13 cellular contexts compared by ENCODE assay signal in the genomic region with DNA sequence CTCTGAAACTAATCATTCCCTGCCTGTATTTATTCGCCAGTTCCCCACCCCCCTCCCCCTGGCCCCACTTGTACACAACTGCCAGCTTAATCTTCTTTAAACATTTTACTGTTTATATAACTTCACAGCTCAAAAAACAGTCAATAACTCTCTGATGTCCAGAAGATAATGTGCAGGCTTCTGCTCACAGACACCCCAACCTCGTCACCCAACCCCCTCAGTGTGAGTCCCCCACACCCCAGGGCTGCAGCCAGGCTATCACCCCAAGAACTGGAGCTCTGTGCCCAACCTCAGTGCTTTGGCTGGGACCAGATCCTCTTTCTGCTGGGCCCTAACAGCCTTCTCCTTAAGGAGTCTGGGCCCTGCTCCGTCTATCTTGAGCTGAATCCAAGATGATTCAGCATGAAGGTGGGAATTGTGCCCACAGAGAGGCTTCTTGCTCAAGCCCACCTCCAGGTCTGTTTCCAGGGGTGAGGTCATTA.
A peak's percentile ranks its signal among the peaks of the same experiment; 100 is the strongest.
DNase-seq lines count a peak whose midpoint lies in the region; ATAC-seq and TF ChIP-seq lines count a peak whose summit lies in the region.
"Had no signal": no experiment of that assay in that cellular context is flagged by ENCODE, and none has a peak within 500 bp of the region (broad histone marks: within the 10 kb centered on the region; RNA-seq: fewer than 3 reads in every experiment).

No MANE protein-coding gene starts in this region.

- TF ChIP-seq CTCF in choroid plexus epithelial cell (conservative IDR thresholded peaks at IDR 0.05; ENCODE audit: low read depth, low read length): no peak

- no peaks in the 10 kb centered on the region for H3K36me3 ChIP-seq in muscle layer of colon (ENCODE audit: insufficient read depth, low read length)
- H3K36me3 ChIP-seq: neutrophil had no signal

- H3K9ac ChIP-seq in muscle layer of colon (ENCODE audit: low read length): no peak overlapping the region

- peaks cover 18% of the 10 kb centered on the region for H3K4me1 ChIP-seq in muscle layer of colon (ENCODE audit: insufficient read depth, low read length)

- no peak overlapping the region for H3K4me3 ChIP-seq in choroid plexus epithelial cell (ENCODE audit: low read depth, low read length)
- H3K4me3 ChIP-seq in muscle layer of colon (ENCODE audit: low read depth in 1 of 2, low read length in 2 of 2): no peak overlapping the region

- H3K27ac ChIP-seq in muscle layer of colon (ENCODE audit: low read depth, low read length): peak overlapping the region; percentile 48
- H3K27ac ChIP-seq: neutrophil had no signal

- DNase-seq in AG08396 (ENCODE audit: low spot score) (peak; percentile 27), GM04503 (ENCODE audit: low read depth) (peak; percentile 19), choroid plexus epithelial cell (ENCODE audit: low read depth) (peak; percentile 21)
- no peak for DNase-seq in activated CD8-positive, alpha-beta memory T cell treated with anti-CD3 and anti-CD28 coated beads for 24 hours
- no peak for DNase-seq in activated CD4-positive, alpha-beta T cell treated with anti-CD3 and anti-CD28 coated beads for 48 hours
- DNase-seq: activated CD4-positive, CD25-positive, alpha-beta regulatory T cell treated with anti-CD3 and anti-CD28 coated beads, Interleukin-2, amount 50 U/mL, for 72 hours; activated naive CD8-positive, alpha-beta T cell treated with anti-CD3 and anti-CD28 coated beads, Interleukin-2, amount 50 U/mL, for 24 hours; stimulated activated naive CD4-positive, alpha-beta T cell treated with Interleukin-2 at 50 U/mL for 16 hours; T-helper 17 cell had no signal

- no peaks in the 10 kb centered on the region for H3K9me3 ChIP-seq in muscle layer of colon (ENCODE audit: low read length)
- H3K9me3 ChIP-seq: neutrophil had no signal

- no peaks in the 10 kb centered on the region for H3K27me3 ChIP-seq in muscle layer of colon (ENCODE audit: control insufficient read depth in 1 of 2, insufficient read depth in 2 of 2, low read length in 2 of 2)
- H3K27me3 ChIP-seq: neutrophil had no signal

- ATAC-seq in GM21737 (IDR thresholded peaks at IDR 0.05; ENCODE audit: unreplicated experiment) (no peak), HG03039 (IDR thresholded peaks at IDR 0.05; ENCODE audit: unreplicated experiment) (no peak)
- ATAC-seq: activated naive CD8-positive, alpha-beta T cell treated with anti-CD3 and anti-CD28 coated beads, Interleukin-2, amount 50 U/mL, for 24 hours; T-helper 17 cell had no signal

Comparison
In these comparisons a context has a peak if more than half of its experiments do, and no peak if none do; other contexts are left out.
1. DNase-seq: peak in AG08396 (single experiment), GM04503 (single experiment) and choroid plexus epithelial cell (single experiment); none in activated CD8-positive, alpha-beta memory T cell treated with anti-CD3 and anti-CD28 coated beads for 24 hours (single experiment) and activated CD4-positive, alpha-beta T cell treated with anti-CD3 and anti-CD28 coated beads for 48 hours (single experiment).